1 cellular context compared by ENCODE assay signal in genomic region chr5:177347699-177348098, GRCh38.
TF ChIP-seq lines count a peak whose summit lies in the region.

No MANE protein-coding gene starts in this region.

TF ChIP-seq in GM23338, 12 proteins besides CTCF, POLR2A, EP300 and RAD21:
- TF ChIP-seq REST (IDR thresholded peaks at IDR 0.05; ENCODE audit: unreplicated experiment): no peak
- TF ChIP-seq POLR2AphosphoS5 (IDR thresholded peaks at IDR 0.05; ENCODE audit: low read depth): no peak
- TF ChIP-seq ETS1 (IDR thresholded peaks at IDR 0.05): no peak
- TF ChIP-seq CREB1 (CRISPR knock-in tag; IDR thresholded peaks at IDR 0.05; ENCODE audit: low read depth): no peak
- TF ChIP-seq EZH2 (IDR thresholded peaks at IDR 0.05; ENCODE audit: low read depth, unreplicated experiment): no peak
- TF ChIP-seq ZNF331 (CRISPR knock-in tag; IDR thresholded peaks at IDR 0.05; ENCODE audit: low read depth): no peak
- no peak for TF ChIP-seq ZNF114 (CRISPR knock-in tag; IDR thresholded peaks at IDR 0.05)
- no peak for TF ChIP-seq NANOG (IDR thresholded peaks at IDR 0.05; ENCODE audit: borderline replicate concordance)
- TF ChIP-seq STAT1 (IDR thresholded peaks at IDR 0.05; ENCODE audit: unreplicated experiment): no peak
- no peak for TF ChIP-seq JUNB (IDR thresholded peaks at IDR 0.05; ENCODE audit: unreplicated experiment)
- no peak for TF ChIP-seq EZH2phosphoT487 (IDR thresholded peaks at IDR 0.05; ENCODE audit: unreplicated experiment)
- TF ChIP-seq ZNF462 (CRISPR knock-in tag; IDR thresholded peaks at IDR 0.05): no peak
